In the genomic region with DNA sequence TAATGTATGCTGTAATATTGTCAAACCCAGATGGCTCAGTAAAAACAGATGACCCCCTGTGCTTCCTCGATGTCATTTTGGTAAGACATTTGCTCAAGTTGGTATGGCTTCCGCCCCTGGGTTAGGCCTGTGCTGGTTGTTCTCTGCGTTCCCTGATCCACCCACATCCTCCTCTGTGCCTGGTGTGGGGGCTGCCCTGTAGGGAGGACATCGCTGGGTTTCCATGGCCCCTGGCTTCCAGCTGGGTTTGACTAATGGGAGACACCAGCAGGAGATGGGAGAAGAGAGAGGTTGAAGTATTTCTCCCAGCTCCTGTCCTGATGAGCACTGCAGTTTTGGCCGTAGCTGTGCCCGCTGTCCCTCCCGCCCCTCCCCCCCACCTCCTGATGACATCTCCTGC, we compare ENCODE assay signal across 22 cellular contexts. TPM values are rescaled to one million over a fixed set of nuclear protein-coding genes. Genes with fewer than 3 reads are reported as not detected.
DNase-seq lines count a peak whose midpoint lies in the region; ATAC-seq, FAIRE-seq and TF ChIP-seq lines count a peak whose summit lies in the region.
"Had no signal": no experiment of that assay in that cellular context is flagged by ENCODE, and none has a peak within 500 bp of the region (broad histone marks: within the 10 kb centered on the region; RNA-seq: fewer than 3 reads in every experiment).

No MANE protein-coding gene starts in this region.

- H3K4ac ChIP-seq in H1 (replicated peaks; ENCODE audit: insufficient read length, low read depth, low read length): no peak overlapping the region

- intact Hi-C loops in sciatic nerve (cut with DNase I): no loop called here

- H3K14ac ChIP-seq in H1 (ENCODE audit: insufficient read length): no peak overlapping the region

- H2AFZ ChIP-seq in H1 (ENCODE audit: low read length): no peak overlapping the region
- H2AFZ ChIP-seq: GM23338 had no signal

- DNase-seq in stimulated activated naive CD8-positive, alpha-beta T cell treated with anti-CD3 and anti-CD28 coated beads, Interleukin-15, Interleukin-2, amounts not matched to agents 100 U/mL and 50 U/mL, for 24 hours: peak; percentile 1
- no peak for DNase-seq in stimulated activated naive CD8-positive, alpha-beta T cell treated with anti-CD3 and anti-CD28 coated beads, Interleukin-15, amount 100 ng/mL, for 72 hours
- DNase-seq in H1 (ENCODE audit: low read depth in 1 of 2, low spot score in 2 of 2) (no peak), sciatic nerve (ENCODE audit: low spot score) (peak; percentile 27), mucosa of gallbladder (ENCODE audit: low spot score) (no peak), NCI-H345 treated with DMSO at 0.1 percent for 48 hours (lab: John Stamatoyannopoulos, UW; ENCODE audit: unreplicated experiment) (no peak), NCI-H2107 treated with DMSO at 0.1 percent for 48 hours (lab: John Stamatoyannopoulos, UW; ENCODE audit: unreplicated experiment) (no peak)
- DNase-seq: DMS79 treated with DMSO at 0.1 percent for 48 hours, MV-4-11, NCI-H1417 treated with DMSO at 0.1 percent for 48 hours, NCI-H2081 treated with DMSO at 0.1 percent for 48 hours, NCI-H524 had no signal

- no peak overlapping the region for H4K5ac ChIP-seq in H1 (ENCODE audit: insufficient read length, low read depth, low read length)

- H3K27me3 ChIP-seq in H1 (replicated peaks in 1 of 4; ENCODE audit: control insufficient read depth in 3 of 4, extremely low read depth in 1 of 4, insufficient read depth in 3 of 4, low read length in 3 of 4): no peaks in the 10 kb centered on the region
- H3K27me3 ChIP-seq: BLaER1 treated with 17β-estradiol and CSF1 and Interleukin-3, amounts not matched to agents 10 nM and 100 nM had no signal

- no peaks in the 10 kb centered on the region for H3K9me3 ChIP-seq in H1 (ENCODE audit: insufficient read depth in 2 of 2, low read depth in 1 of 2, low read length in 1 of 2)
- H3K9me3 ChIP-seq: A549; BLaER1 treated with 17β-estradiol and CSF1 and Interleukin-3, amounts not matched to agents 10 nM and 100 nM had no signal

- H3K36me3 ChIP-seq in H1 (ENCODE audit: control insufficient read depth in 2 of 4, insufficient read depth in 4 of 4, low read length in 3 of 4): no peaks in the 10 kb centered on the region
- H3K36me3 ChIP-seq: BLaER1 treated with 17β-estradiol and CSF1 and Interleukin-3, amounts not matched to agents 10 nM and 100 nM had no signal

- no peak overlapping the region for H3K23ac ChIP-seq in H1 (ENCODE audit: insufficient read length)

- H3K4me1 ChIP-seq in H1 (replicated peaks in 1 of 4; ENCODE audit: control insufficient read depth in 3 of 4, insufficient read depth in 4 of 4, low read length in 3 of 4): peaks cover 8 to 18% (median 13%) of the 10 kb centered on the region in 4 experiments

- no peak overlapping the region for H3K56ac ChIP-seq in H1 (replicated peaks; ENCODE audit: insufficient read length, low read depth, low read length)

- no peak overlapping the region for H2BK5ac ChIP-seq in H1 (ENCODE audit: low read depth, low read length)

- H3K27ac Mint-ChIP-seq in stimulated activated naive CD8-positive, alpha-beta T cell treated with anti-CD3 and anti-CD28 coated beads, Interleukin-15, amount 100 ng/mL, for 72 hours: no peak overlapping the region
- H3K27ac Mint-ChIP-seq: CD8-positive, alpha-beta memory T cell; GM23338; IgD-negative memory B cell had no signal

- no peak overlapping the region for H4K8ac ChIP-seq in H1 (ENCODE audit: extremely low read depth, insufficient read depth, low read length)

- H2BK20ac ChIP-seq in H1 (ENCODE audit: low read length): no peak overlapping the region

- no peak overlapping the region for H3K4me3 Mint-ChIP-seq in stimulated activated naive CD8-positive, alpha-beta T cell treated with anti-CD3 and anti-CD28 coated beads, Interleukin-15, amount 100 ng/mL, for 72 hours
- H3K4me3 Mint-ChIP-seq: CD8-positive, alpha-beta memory T cell; GM23338; IgD-negative memory B cell had no signal

- CTCF ChIA-PET in H1 (lab: Charles Lee; ENCODE audit: partially characterized antibody): interaction anchor here (1.1 kb wide), 1 partner anchor 29 kb away, joined by 4 read pairs; the partner anchor contains the start of gene B9D1

- no peak overlapping the region for H3K27ac ChIP-seq in H1 (ENCODE audit: low read depth, low read length)
- H3K27ac ChIP-seq: A549; BLaER1 treated with 17β-estradiol and CSF1 and Interleukin-3, amounts not matched to agents 10 nM and 100 nM; SK-N-MC had no signal

- no peaks in the 10 kb centered on the region for H3K79me2 ChIP-seq in H1 (ENCODE audit: control insufficient read depth in 1 of 2, insufficient read depth in 2 of 2, low read length in 2 of 2)

- no peak for ATAC-seq in stimulated activated naive CD8-positive, alpha-beta T cell treated with anti-CD3 and anti-CD28 coated beads, Interleukin-15, Interleukin-2, amounts not matched to agents 100 U/mL and 50 U/mL, for 24 hours
- no peak for ATAC-seq in stimulated activated naive CD8-positive, alpha-beta T cell treated with anti-CD3 and anti-CD28 coated beads, Interleukin-15, amount 100 ng/mL, for 72 hours
- ATAC-seq in sciatic nerve (no peak), HG02642 (IDR thresholded peaks at IDR 0.05; ENCODE audit: poor library complexity, unreplicated experiment) (no peak)
- ATAC-seq: A549, GM23338, Panc1 had no signal

- H3K23me2 ChIP-seq in H1 (ENCODE audit: low read depth, low read length): peaks cover 3% of the 10 kb centered on the region; the same call in 1 of the 2 replicates

- no peak overlapping the region for H3K4me2 ChIP-seq in H1 (ENCODE audit: insufficient read depth in 1 of 2, low read depth in 2 of 2, low read length in 2 of 2)
- H3K4me2 ChIP-seq: A549; BLaER1 treated with 17β-estradiol and CSF1 and Interleukin-3, amounts not matched to agents 10 nM and 100 nM had no signal

- H3K18ac ChIP-seq in H1 (ENCODE audit: extremely low read depth, low read length): no peak overlapping the region

- TF ChIP-seq POLR2A in H1 (IDR thresholded peaks at IDR 0.05; ENCODE audit: control extremely low read depth in 1 of 2, low read depth in 2 of 2, low read length in 2 of 2): no peak

- FAIRE-seq in H1 (lab: Jason Lieb, UNC): no peak
- FAIRE-seq: A549, D721Med had no signal

- peaks cover 18% of the 10 kb centered on the region for H3K4me1 Mint-ChIP-seq in stimulated activated naive CD8-positive, alpha-beta T cell treated with anti-CD3 and anti-CD28 coated beads, Interleukin-15, amount 100 ng/mL, for 72 hours
- H3K4me1 Mint-ChIP-seq: IgD-negative memory B cell had no signal

- no peaks in the 10 kb centered on the region for H4K20me1 ChIP-seq in H1 (replicated peaks in 1 of 2; ENCODE audit: control insufficient read depth in 1 of 2, insufficient read depth in 2 of 2, low read length in 2 of 2)
- H4K20me1 ChIP-seq: BLaER1 treated with 17β-estradiol and CSF1 and Interleukin-3, amounts not matched to agents 10 nM and 100 nM had no signal

- no peak for TF ChIP-seq EP300 in H1 (IDR thresholded peaks at IDR 0.05; ENCODE audit: borderline replicate concordance in 1 of 2, low read depth in 2 of 2, low read length in 2 of 2)

- TF ChIP-seq CTCF in H1 (IDR thresholded peaks at IDR 0.05; ENCODE audit: control extremely low read depth in 1 of 3, insufficient read depth in 1 of 3, low read depth in 1 of 3, low read length in 3 of 3): no peak

- H2BK15ac ChIP-seq in H1 (ENCODE audit: low read length): no peak overlapping the region

- no peaks in the 10 kb centered on the region for H3K79me1 ChIP-seq in H1 (ENCODE audit: low read depth, low read length)

- 88% methylated on average over 4 of the region's 7 CpGs; no CpG with 5 or more reads in 1 of the 2 experiments for WGBS in H1 (ENCODE audit: extremely low coverage in 1 of 2, insufficient coverage in 1 of 2, insufficient read length in 1 of 2, insufficient replicate concordance in 2 of 2, low coverage in 1 of 2, low lambda C conversion rate in 2 of 2, missing lambda C conversion rate in 1 of 2), 2 experiments

- POLR2A ChIA-PET in H1 (lab: Charles Lee; ENCODE audit: partially characterized antibody): interaction anchor here (1.0 to 1.7 kb wide), 3 partner anchors 11 to 53 kb away, joined by 3 to 4 read pairs (median 3); no protein-coding TSS in a partner anchor

- peak overlapping the region; percentile 72; the same call in 1 of the 2 replicates for H2BK12ac ChIP-seq in H1 (ENCODE audit: low read depth, low read length)

- H3K9ac ChIP-seq in H1 (replicated peaks in 1 of 4; ENCODE audit: extremely low read depth in 1 of 4, low read depth in 3 of 4, low read length in 3 of 4): no peak overlapping the region
- H3K9ac ChIP-seq: BLaER1 treated with 17β-estradiol and CSF1 and Interleukin-3, amounts not matched to agents 10 nM and 100 nM had no signal

- TF ChIP-seq RAD21 in H1 (IDR thresholded peaks at IDR 0.05 in 1 of 2, conservative IDR thresholded peaks at IDR 0.05 in 1 of 2; ENCODE audit: low read depth in 2 of 2, low read length in 2 of 2): no peak

- no peak overlapping the region for H3K4me3 ChIP-seq in H1 (ENCODE audit: extremely low read depth in 1 of 4, insufficient read depth in 2 of 4, low read depth in 3 of 4, low read length in 4 of 4)
- H3K4me3 ChIP-seq: A549; BLaER1 treated with 17β-estradiol and CSF1 and Interleukin-3, amounts not matched to agents 10 nM and 100 nM; GM23338; SK-N-MC had no signal

- H4K91ac ChIP-seq in H1 (replicated peaks; ENCODE audit: insufficient read length, low read length): peak overlapping the region; percentile 48

- no peak overlapping the region for H2AK5ac ChIP-seq in H1 (ENCODE audit: low read depth, low read length)

- no peak overlapping the region for H2BK120ac ChIP-seq in H1 (replicated peaks; ENCODE audit: low read depth, low read length)

- H3K9me3 Mint-ChIP-seq in stimulated activated naive CD8-positive, alpha-beta T cell treated with anti-CD3 and anti-CD28 coated beads, Interleukin-15, amount 100 ng/mL, for 72 hours: no peaks in the 10 kb centered on the region
- H3K9me3 Mint-ChIP-seq: CD8-positive, alpha-beta memory T cell; GM23338; IgD-negative memory B cell had no signal

- peaks cover 38% of the 10 kb centered on the region for H3K27me3 Mint-ChIP-seq in stimulated activated naive CD8-positive, alpha-beta T cell treated with anti-CD3 and anti-CD28 coated beads, Interleukin-15, amount 100 ng/mL, for 72 hours

RNA-seq across cellular contexts. Expression of gene MFAP4, which starts 4.4 kb away (rescaled TPM):
- 3.6 and 3.8 TPM in 2 replicates for total RNA-seq in H1 (2021; fragmentation: NEBNext Ultra II Directional; extraction: Animal tissue kit (Norgen Biotek cat#: 25700))
- 3.1 and 8.1 TPM in 2 replicates for polyA plus RNA-seq in H1 (2011; rRNA removed)
- 3.4 TPM for polyA plus RNA-seq in H1 (2011; cell fraction: cytosol; rRNA removed)
- polyA plus RNA-seq in H1 (2011; cell fraction: nucleus; rRNA removed): 9.6 TPM
- 3.4 to 5.8 TPM (median 4.6 TPM) in 4 replicates for polyA plus RNA-seq in H1 (2012, experiment 1 of 2)
- polyA plus RNA-seq in H1 (2012, experiment 2 of 2): 5.5 TPM
- 6.5 TPM for polyA plus RNA-seq in H1 (2013, experiment 1 of 2)
- polyA plus RNA-seq in H1 (2013, experiment 2 of 2): 8.6 TPM
- 1.9 and 4.1 TPM in 2 replicates for polyA minus RNA-seq in H1 (2011; rRNA and poly(A)+ RNA removed)
- polyA minus RNA-seq in H1 (2011; cell fraction: cytosol; rRNA and poly(A)+ RNA removed): 3.8 TPM
- 2.5 TPM for polyA minus RNA-seq in H1 (2011; cell fraction: nucleus; rRNA and poly(A)+ RNA removed)
- total RNA-seq in sciatic nerve (115 TPM), mucosa of gallbladder (303 TPM)
- total RNA-seq: CD8-positive, alpha-beta memory T cell; G401 had no signal
- polyA plus RNA-seq: CD8-positive, alpha-beta memory T cell; IgD-negative memory B cell had no signal

RNA-seq across cellular contexts. Expression of gene MAPK7, which starts 13.1 kb away (rescaled TPM):
- 28.1 and 33.8 TPM in 2 replicates for total RNA-seq in H1 (2021; fragmentation: NEBNext Ultra II Directional; extraction: Animal tissue kit (Norgen Biotek cat#: 25700))
- 15.2 and 31.3 TPM in 2 replicates for polyA plus RNA-seq in H1 (2011; rRNA removed)
- 14.1 TPM for polyA plus RNA-seq in H1 (2011; cell fraction: cytosol; rRNA removed)
- 49.4 TPM for polyA plus RNA-seq in H1 (2011; cell fraction: nucleus; rRNA removed)
- polyA plus RNA-seq in H1 (2012, experiment 1 of 2): 20.3 to 30.7 TPM (median 27.8 TPM) in 4 replicates
- 32.4 TPM for polyA plus RNA-seq in H1 (2012, experiment 2 of 2)
- 23.0 TPM for polyA plus RNA-seq in H1 (2013, experiment 1 of 2)
- 21.6 TPM for polyA plus RNA-seq in H1 (2013, experiment 2 of 2)
- polyA minus RNA-seq in H1 (2011; rRNA and poly(A)+ RNA removed): 51.2 and 56.3 TPM in 2 replicates
- polyA minus RNA-seq in H1 (2011; cell fraction: cytosol; rRNA and poly(A)+ RNA removed): 21.0 TPM
- polyA minus RNA-seq in H1 (2011; cell fraction: nucleus; rRNA and poly(A)+ RNA removed): 57.7 TPM
- total RNA-seq in sciatic nerve (28.2 TPM), mucosa of gallbladder (23.0 TPM)

RNA-seq across cellular contexts. Expression of gene RNF112, which starts 19.6 kb away (rescaled TPM):
- total RNA-seq in H1 (2021; fragmentation: NEBNext Ultra II Directional; extraction: Animal tissue kit (Norgen Biotek cat#: 25700)): 2.2 and 2.3 TPM in 2 replicates
- 1.1 and 1.7 TPM in 2 replicates for polyA plus RNA-seq in H1 (2011; rRNA removed)
- polyA plus RNA-seq in H1 (2011; cell fraction: cytosol; rRNA removed): 1.7 TPM
- 8.6 TPM for polyA plus RNA-seq in H1 (2011; cell fraction: nucleus; rRNA removed)
- 1.4 to 3.8 TPM (median 2.5 TPM) in 4 replicates for polyA plus RNA-seq in H1 (2012, experiment 1 of 2)
- polyA plus RNA-seq in H1 (2012, experiment 2 of 2): 0.79 TPM
- polyA plus RNA-seq in H1 (2013, experiment 1 of 2): 0.85 TPM
- polyA plus RNA-seq in H1 (2013, experiment 2 of 2): 0.90 TPM
- polyA minus RNA-seq in H1 (2011; rRNA and poly(A)+ RNA removed): 0.68 and 0.98 TPM in 2 replicates
- 4.6 TPM for polyA minus RNA-seq in H1 (2011; cell fraction: cytosol; rRNA and poly(A)+ RNA removed)
- 1.6 TPM for polyA minus RNA-seq in H1 (2011; cell fraction: nucleus; rRNA and poly(A)+ RNA removed)
- 3.9 TPM for total RNA-seq in sciatic nerve
- 7.3 TPM for total RNA-seq in mucosa of gallbladder
- total RNA-seq: G401 had no signal
- polyA plus RNA-seq: CD8-positive, alpha-beta memory T cell; IgD-negative memory B cell had no signal

RNA-seq across cellular contexts. Expression of gene B9D1, which starts 28.9 kb away (rescaled TPM):
- total RNA-seq in H1 (2021; fragmentation: NEBNext Ultra II Directional; extraction: Animal tissue kit (Norgen Biotek cat#: 25700)): 24.6 and 25.4 TPM in 2 replicates
- polyA plus RNA-seq in H1 (2011; rRNA removed): 65.7 and 74.8 TPM in 2 replicates
- 69.9 TPM for polyA plus RNA-seq in H1 (2011; cell fraction: cytosol; rRNA removed)
- polyA plus RNA-seq in H1 (2011; cell fraction: nucleus; rRNA removed): 99.2 TPM
- polyA plus RNA-seq in H1 (2012, experiment 1 of 2): 26.4 to 39.5 TPM (median 32.7 TPM) in 4 replicates
- polyA plus RNA-seq in H1 (2012, experiment 2 of 2): 41.1 TPM
- polyA plus RNA-seq in H1 (2013, experiment 1 of 2): 27.1 TPM
- 26.2 TPM for polyA plus RNA-seq in H1 (2013, experiment 2 of 2)
- 28.7 and 41.3 TPM in 2 replicates for polyA minus RNA-seq in H1 (2011; rRNA and poly(A)+ RNA removed)
- 35.0 TPM for polyA minus RNA-seq in H1 (2011; cell fraction: cytosol; rRNA and poly(A)+ RNA removed)
- polyA minus RNA-seq in H1 (2011; cell fraction: nucleus; rRNA and poly(A)+ RNA removed): 35.7 TPM
- total RNA-seq in sciatic nerve (19.8 TPM), mucosa of gallbladder (25.3 TPM)

Comparison
In these comparisons a context has a peak if more than half of its experiments do, and no peak if none do; other contexts are left out.
1. DNase-seq: peak in stimulated activated naive CD8-positive, alpha-beta T cell treated with anti-CD3 and anti-CD28 coated beads, Interleukin-15, Interleukin-2, amounts not matched to agents 100 U/mL and 50 U/mL, for 24 hours (single experiment) and sciatic nerve (single experiment); none in stimulated activated naive CD8-positive, alpha-beta T cell treated with anti-CD3 and anti-CD28 coated beads, Interleukin-15, amount 100 ng/mL, for 72 hours (0 of 2), H1 (0 of 2), mucosa of gallbladder (single experiment), NCI-H345 treated with DMSO at 0.1 percent for 48 hours (single experiment) and NCI-H2107 treated with DMSO at 0.1 percent for 48 hours (single experiment).
2. RNA of gene MFAP4, which starts 4.4 kb away (total RNA-seq): 303 TPM in mucosa of gallbladder (single experiment) and 115 TPM in sciatic nerve (single experiment); 3.6 to 3.8 TPM in H1; every median in the first group is over 10 times any median in the second.